1 cellular context compared by ENCODE assay signal in genomic region chr19:41933131-41933458, GRCh38.
TF ChIP-seq lines count a peak whose summit lies in the region.

No MANE protein-coding gene starts in this region.

TF ChIP-seq in IMR-90, 13 proteins besides CTCF, POLR2A, EP300 and RAD21 (continued from another document):
- no peak for TF ChIP-seq ELK1 (IDR thresholded peaks at IDR 0.05; ENCODE audit: borderline replicate concordance, low read depth, low read length)
- no peak for TF ChIP-seq FOS (IDR thresholded peaks at IDR 0.05; ENCODE audit: low read depth, low read length)
- no peak for TF ChIP-seq RCOR1 (IDR thresholded peaks at IDR 0.05; ENCODE audit: insufficient replicate concordance, low read length)
- no peak for TF ChIP-seq MXI1 (IDR thresholded peaks at IDR 0.05; ENCODE audit: borderline replicate concordance, low read depth, low read length)
- no peak for TF ChIP-seq USF2 (IDR thresholded peaks at IDR 0.05; ENCODE audit: low read depth, low read length)
- TF ChIP-seq SMC3 (IDR thresholded peaks at IDR 0.05; ENCODE audit: low read depth, low read length) = no peak
- no peak for TF ChIP-seq RFX5 (IDR thresholded peaks at IDR 0.05; ENCODE audit: low read depth, low read length)
- TF ChIP-seq NFE2L2 (IDR thresholded peaks at IDR 0.05; ENCODE audit: low read depth, low read length) = no peak
- no peak for TF ChIP-seq CHD1 (IDR thresholded peaks at IDR 0.05; ENCODE audit: low read depth, low read length)
- no peak for TF ChIP-seq MAFK (IDR thresholded peaks at IDR 0.05; ENCODE audit: low read depth, low read length)
